ENCODE assay signal across 29 cellular contexts in the genomic region with DNA sequence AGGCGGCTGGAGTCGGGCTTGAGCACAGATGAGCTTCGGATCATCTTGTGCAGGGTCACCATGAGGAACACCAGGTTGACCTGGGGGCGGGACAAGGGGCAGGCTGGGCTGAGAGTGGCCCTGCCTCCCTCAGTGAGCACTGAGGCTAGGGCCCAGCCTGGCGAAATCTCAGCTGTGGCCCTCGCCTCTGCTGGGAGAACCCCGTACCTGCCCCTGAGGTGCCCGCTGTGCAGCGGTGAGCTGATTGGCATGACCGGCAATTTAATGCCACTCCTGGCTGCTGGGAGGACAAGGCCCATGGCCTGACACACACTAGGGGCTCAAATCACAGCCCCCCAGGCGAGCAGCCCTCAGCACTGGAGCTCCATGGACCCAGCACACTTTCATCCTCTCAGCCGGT.
"Had no signal": no experiment of that assay in that cellular context is flagged by ENCODE, and none has a peak within 500 bp of the region (broad histone marks: within the 10 kb centered on the region; RNA-seq: fewer than 3 reads in every experiment).

No MANE protein-coding gene starts in this region.

- FAIRE-seq: small intestine, urothelium cell line had no signal

- H3K27me3 ChIP-seq: neural progenitor cell, neutrophil, ovary, right lobe of liver, sigmoid colon, stomach, thyroid gland, tibial nerve, upper lobe of left lung, vagina had no signal

- H3K79me2 ChIP-seq: parathyroid adenoma had no signal

- H3K27ac ChIP-seq: neural progenitor cell, neutrophil, ovary, parathyroid adenoma, psoas muscle, right lobe of liver, sigmoid colon, stomach, thoracic aorta, thyroid gland, tibial nerve, upper lobe of left lung, vagina had no signal

- H3K4me1 ChIP-seq: neural progenitor cell, parathyroid adenoma, psoas muscle, right lobe of liver, stomach, tibial nerve, vagina had no signal

- H3K4me1 Mint-ChIP-seq: natural killer cell; nephron; neural progenitor cell; stimulated activated effector memory CD8-positive, alpha-beta T cell treated with anti-CD3 and anti-CD28 coated beads, Interleukin-12 subunit alpha, Interleukin-12 subunit beta, amount 100 ng/mL, for 72 hours; stimulated activated naive B cell treated with anti-CD40 and anti-IgM and Interleukin-4, amounts not matched to agents 10 μg/mL and 1 μg/mL and 100 μg/mL, for 72 hours had no signal

- H3K9me3 ChIP-seq: neutrophil, ovary, psoas muscle, right lobe of liver, sigmoid colon, stomach, thoracic aorta, thyroid gland, tibial nerve, upper lobe of left lung, vagina had no signal

- H3K9ac ChIP-seq: neural progenitor cell, parathyroid adenoma had no signal

- H3K27me3 Mint-ChIP-seq: progenitor cell of endocrine pancreas; stimulated activated naive B cell treated with anti-CD40 and anti-IgM and Interleukin-4, amounts not matched to agents 10 μg/mL and 1 μg/mL and 100 μg/mL, for 72 hours; stimulated activated naive CD8-positive, alpha-beta T cell treated with anti-CD3 and anti-CD28 coated beads, Interleukin-15, Interleukin-2, amounts not matched to agents 100 ng/mL and 50 ng/mL, for 24 hours had no signal

- H3K4me3 ChIP-seq: neural progenitor cell, ovary, psoas muscle, right lobe of liver, sigmoid colon, stomach, thoracic aorta, thyroid gland, tibial nerve, upper lobe of left lung, vagina had no signal

- H3K36me3 Mint-ChIP-seq: natural killer cell had no signal

- DNase-seq: natural killer cell; nucleus accumbens; ovary; psoas muscle; right lobe of liver; sigmoid colon; small intestine; stimulated activated CD4-positive, alpha-beta T cell treated with anti-CD3 and anti-CD28 coated beads, Interleukin-15, amount 100 ng/mL, for 24 hours; stimulated activated CD4-positive, alpha-beta T cell treated with anti-CD3 and anti-CD28 coated beads, Interleukin-2, amount 100 ng/mL, for 24 hours; stimulated activated CD4-positive, alpha-beta T cell treated with anti-CD3 and anti-CD28 coated beads, Interleukin-2, amount 100 ng/mL, for 48 hours; stimulated activated CD4-positive, alpha-beta T cell treated with anti-CD3 and anti-CD28 coated beads, Interleukin-4, amount 100 ng/mL, for 24 hours; stimulated activated naive B cell treated with anti-CD40 and anti-IgM and Interleukin-4, amounts not matched to agents 10 μg/mL and 1 μg/mL and 100 μg/mL, for 72 hours; stimulated activated naive CD4-positive, alpha-beta T cell treated with Interleukin-2 at 50 U/mL for 16 hours; stomach; thyroid gland; trophoblast cell; upper lobe of left lung had no signal

- H3K4me2 ChIP-seq: neural progenitor cell had no signal

- H2AFZ ChIP-seq: neural progenitor cell, parathyroid adenoma had no signal

- H3K9me3 Mint-ChIP-seq: natural killer cell; nephron; neural progenitor cell; stimulated activated effector memory CD8-positive, alpha-beta T cell treated with anti-CD3 and anti-CD28 coated beads, Interleukin-12 subunit alpha, Interleukin-12 subunit beta, amount 100 ng/mL, for 72 hours; stimulated activated naive B cell treated with anti-CD40 and anti-IgM and Interleukin-4, amounts not matched to agents 10 μg/mL and 1 μg/mL and 100 μg/mL, for 72 hours; stimulated activated naive CD8-positive, alpha-beta T cell treated with anti-CD3 and anti-CD28 coated beads, Interleukin-15, Interleukin-2, amounts not matched to agents 100 ng/mL and 50 ng/mL, for 24 hours had no signal

- H3K4me3 Mint-ChIP-seq: natural killer cell; nephron; neural progenitor cell; stimulated activated effector memory CD8-positive, alpha-beta T cell treated with anti-CD3 and anti-CD28 coated beads, Interleukin-12 subunit alpha, Interleukin-12 subunit beta, amount 100 ng/mL, for 72 hours; stimulated activated naive B cell treated with anti-CD40 and anti-IgM and Interleukin-4, amounts not matched to agents 10 μg/mL and 1 μg/mL and 100 μg/mL, for 72 hours; stimulated activated naive CD8-positive, alpha-beta T cell treated with anti-CD3 and anti-CD28 coated beads, Interleukin-15, Interleukin-2, amounts not matched to agents 100 ng/mL and 50 ng/mL, for 24 hours had no signal

- ATAC-seq: natural killer cell; psoas muscle; right cardiac atrium; right lobe of liver; stimulated activated effector memory CD8-positive, alpha-beta T cell treated with anti-CD3 and anti-CD28 coated beads, Interleukin-12 subunit alpha, Interleukin-12 subunit beta, amount 100 ng/mL, for 72 hours; stimulated activated naive B cell treated with anti-CD40 and anti-IgM and Interleukin-4, amounts not matched to agents 10 μg/mL and 1 μg/mL and 100 μg/mL, for 72 hours had no signal

- H3K36me3 ChIP-seq: neural progenitor cell, ovary had no signal
